Comparison of ENCODE assay signal across 8 cellular contexts in the genomic region with DNA sequence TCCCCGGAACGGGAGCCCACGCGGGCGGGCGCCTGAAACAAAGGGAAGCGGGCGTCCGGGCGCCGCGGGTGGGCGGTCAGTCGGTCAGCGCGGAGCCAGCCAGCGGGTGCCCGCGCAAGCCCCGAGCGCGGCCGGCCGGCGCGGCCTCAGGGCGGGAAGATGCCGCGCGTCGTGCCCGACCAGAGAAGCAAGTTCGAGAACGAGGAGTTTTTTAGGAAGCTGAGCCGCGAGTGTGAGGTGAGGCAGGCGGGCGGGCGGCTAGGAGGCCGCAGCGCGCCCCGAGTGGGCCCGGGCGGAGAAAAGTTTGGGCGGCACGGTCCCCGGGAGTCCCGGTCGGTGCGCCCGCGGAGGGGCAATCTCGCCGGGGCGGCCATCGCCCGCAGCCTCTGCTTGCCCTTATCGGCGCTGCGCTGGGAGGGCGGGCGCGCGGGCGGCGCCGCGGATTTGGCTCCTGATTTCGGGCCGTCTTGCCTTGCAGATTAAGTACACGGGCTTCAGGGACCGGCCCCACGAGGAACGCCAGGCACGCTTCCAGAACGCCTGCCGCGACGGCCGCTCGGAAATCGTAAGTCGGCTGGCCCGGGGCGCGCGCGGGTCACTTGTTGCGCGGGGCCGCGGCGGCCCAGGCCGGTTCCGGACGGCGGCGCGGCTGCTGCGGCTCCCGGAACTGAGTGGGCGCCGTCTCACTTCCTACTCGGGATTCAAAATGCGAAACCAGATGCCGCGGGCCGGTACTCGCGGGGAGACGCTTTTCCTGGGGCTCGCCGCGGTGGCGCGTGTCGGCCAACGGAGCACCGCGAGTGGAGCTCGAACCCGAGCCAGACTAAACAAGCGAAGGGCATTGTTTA. TPM values are rescaled to one million over a fixed set of nuclear protein-coding genes. Genes with fewer than 3 reads are reported as not detected.
DNase-seq lines count a peak whose midpoint lies in the region; ATAC-seq and TF ChIP-seq lines count a peak whose summit lies in the region.

No MANE protein-coding gene starts in this region.

- H3K4me2 ChIP-seq in OCI-LY7 (ENCODE audit: low read length) (peak overlapping the region; percentile 95), neural cell (ENCODE audit: low read length) (no peak overlapping the region)

- H2AFZ ChIP-seq in OCI-LY7 (ENCODE audit: low read length), result peak overlapping the region; percentile 39; the same call in 1 of the 2 replicates
- peak overlapping the region; percentile 21 for H2AFZ ChIP-seq in neural cell (ENCODE audit: low read depth, low read length)

- intact Hi-C loops in OCI-LY7 (cut with micrococcal nuclease; ENCODE audit: unreplicated experiment), result no loop called here

- H3K9ac ChIP-seq in neural cell (ENCODE audit: low read length), result peak overlapping the region; percentile 50
- peak overlapping the region; percentile 78 to 84 for H3K9ac ChIP-seq in stomach smooth muscle (ENCODE audit: low read length in 2 of 2)

- no peaks in the 10 kb centered on the region for H3K27me3 ChIP-seq in neural cell (ENCODE audit: insufficient read depth, low read depth, low read length)
- no peaks in the 10 kb centered on the region for H3K27me3 ChIP-seq in stomach smooth muscle (ENCODE audit: control insufficient read depth in 1 of 2, insufficient read depth in 2 of 2, low read length in 2 of 2)

- TF ChIP-seq EP300 in neural cell (conservative IDR thresholded peaks at IDR 0.05; ENCODE audit: poor library complexity, severe bottlenecking), result no peak

- H3K36me3 ChIP-seq in OCI-LY7 (ENCODE audit: insufficient read depth, low read length) (peaks cover 45% of the 10 kb centered on the region), neural cell (ENCODE audit: insufficient read depth, low read length) (no peaks in the 10 kb centered on the region), stomach smooth muscle (ENCODE audit: control insufficient read depth in 2 of 2, insufficient read depth in 2 of 2, low read length in 2 of 2) (no peaks in the 10 kb centered on the region)

- no peak for TF ChIP-seq CTCF in OCI-LY7 (conservative IDR thresholded peaks at IDR 0.05; ENCODE audit: low read length)
- TF ChIP-seq CTCF in fibroblast of villous mesenchyme (IDR thresholded peaks at IDR 0.05; ENCODE audit: insufficient read depth, low read depth, low read length), result no peak
- no peak for TF ChIP-seq CTCF in neural cell (IDR thresholded peaks at IDR 0.05; ENCODE audit: poor library complexity, severe bottlenecking)

- no peak for TF ChIP-seq RAD21 in neural cell (conservative IDR thresholded peaks at IDR 0.05)

- no TSS peak for BruUV-seq in OCI-LY7 (replicated peaks; lab: Mats Ljungman, UMichigan)

- peaks cover 45% of the 10 kb centered on the region for H3K79me2 ChIP-seq in OCI-LY7 (ENCODE audit: insufficient read depth, low read depth, low read length)
- H3K79me2 ChIP-seq in neural cell (replicated peaks; ENCODE audit: insufficient read depth, low read length), result peaks cover 20% of the 10 kb centered on the region

- H3K4me1 ChIP-seq in OCI-LY7 (ENCODE audit: insufficient read depth, low read length, poor library complexity, severe bottlenecking), result peaks cover 37% of the 10 kb centered on the region
- H3K4me1 ChIP-seq in stomach smooth muscle (ENCODE audit: control insufficient read depth, insufficient read depth, low read length), result peaks cover 17% of the 10 kb centered on the region

- POLR2A ChIA-PET in OCI-LY7 (lab: Charles Lee), result interaction anchor here (0.6 to 2.0 kb wide), 5 partner anchors 11 to 72 kb away, joined by 3 to 10 read pairs (median 4); no protein-coding TSS in a partner anchor

- H3K9me3 ChIP-seq in OCI-LY7 (ENCODE audit: low read length) (no peaks in the 10 kb centered on the region), neural cell (ENCODE audit: low read length) (no peaks in the 10 kb centered on the region), stomach smooth muscle (ENCODE audit: control insufficient read depth in 2 of 2, low read length in 2 of 2) (no peaks in the 10 kb centered on the region)

- ATAC-seq in HG02870 (IDR thresholded peaks at IDR 0.05; ENCODE audit: unreplicated experiment), result peak; percentile 31

- H3K27ac ChIP-seq in OCI-LY7 (ENCODE audit: low read depth, low read length, poor library complexity, severe bottlenecking) (peak overlapping the region; percentile 70), neural cell (ENCODE audit: low read length) (no peak overlapping the region), stomach smooth muscle (ENCODE audit: low read length) (peak overlapping the region; percentile 89)

- DNase-seq in NCI-H2029 (lab: John Stamatoyannopoulos, UW) (peak; percentile 11), NCI-H2029 treated with DMSO at 0.1 percent for 48 hours (lab: John Stamatoyannopoulos, UW) (no peak), OCI-LY7 (ENCODE audit: low spot score) (peak; percentile 66), fibroblast of villous mesenchyme (ENCODE audit: low read depth) (peak; percentile 71)
- DNase-seq in activated T-helper 9 cell treated with anti-CD3 and anti-CD28 coated beads, Interleukin-2, amount 50 U/mL, for 16 hours (ENCODE audit: low read depth), result peak; percentile 49

- peak overlapping the region; percentile 90 for H3K4me3 ChIP-seq in OCI-LY7 (ENCODE audit: low read depth, low read length, poor library complexity, severe bottlenecking)
- peak overlapping the region; percentile 80 for H3K4me3 ChIP-seq in fibroblast of villous mesenchyme (ENCODE audit: low read depth, low read length)
- H3K4me3 ChIP-seq in neural cell (ENCODE audit: low read length), result peak overlapping the region; percentile 83
- H3K4me3 ChIP-seq in stomach smooth muscle (ENCODE audit: low read length in 2 of 2), result peak overlapping the region; percentile 76 to 85

- CTCF ChIA-PET in OCI-LY7 (lab: Charles Lee; ENCODE audit: unreplicated experiment), result no interaction called here

- H3F3A ChIP-seq in neural cell (ENCODE audit: insufficient read depth, low read length, poor library complexity, severe bottlenecking), result no peaks in the 10 kb centered on the region

- H4K20me1 ChIP-seq in OCI-LY7 (ENCODE audit: insufficient read depth, low read length) (peaks cover 18% of the 10 kb centered on the region; the same call in 1 of the 2 replicates), neural cell (ENCODE audit: insufficient read depth) (no peaks in the 10 kb centered on the region)

- H3K9me2 ChIP-seq in OCI-LY7 (ENCODE audit: insufficient read depth, low read length) (no peaks in the 10 kb centered on the region), neural cell (ENCODE audit: insufficient read depth, low read length) (no peaks in the 10 kb centered on the region)

TF ChIP-seq in neural cell, 6 proteins besides CTCF, POLR2A, EP300 and RAD21:
- TF ChIP-seq TAF1 (IDR thresholded peaks at IDR 0.05; ENCODE audit: low read depth), result no peak
- TF ChIP-seq SMC3 (conservative IDR thresholded peaks at IDR 0.05; ENCODE audit: poor library complexity), result no peak
- TF ChIP-seq MXI1 (conservative IDR thresholded peaks at IDR 0.05; ENCODE audit: poor library complexity, severe bottlenecking), result peak; percentile 58
- TF ChIP-seq EZH2 (IDR thresholded peaks at IDR 0.05; ENCODE audit: borderline replicate concordance, insufficient read depth, low read length, poor library complexity, severe bottlenecking), result no peak
TF ChIP-seq in neural cell: peak in this region for 1.

RNA-seq across cellular contexts. Expression of a gene that starts 0.5 kb away (rescaled TPM):
- 93.5 and 187 TPM in 2 replicates for total RNA-seq in OCI-LY7 (2014; rRNA removed; shearing (Covaris generic))
- 151 and 154 TPM in 2 replicates for total RNA-seq in OCI-LY7 (2022)
- 71.8 and 91.5 TPM in 2 replicates for total RNA-seq in fibroblast of villous mesenchyme
- 31.1 and 32.6 TPM in 2 replicates for polyA plus RNA-seq in neural cell
- polyA minus RNA-seq in neural cell, result 26.3 and 44.5 TPM in 2 replicates

RNA-seq across cellular contexts. Expression of a gene that starts 41.1 kb away (rescaled TPM):
- total RNA-seq in OCI-LY7 (2014; rRNA removed; shearing (Covaris generic)), result 0.47 and 2.0 TPM in 2 replicates
- total RNA-seq in OCI-LY7 (2022) (0.38 and 0.41 TPM in 2 replicates), fibroblast of villous mesenchyme (1.9 and 4.3 TPM in 2 replicates)
- polyA plus RNA-seq in neural cell, result 47.0 and 51.2 TPM in 2 replicates
- 11.7 and 12.2 TPM in 2 replicates for polyA minus RNA-seq in neural cell
